ENCODE assay signal across 7 cellular contexts in genomic region chr2:232611559-232612218, GRCh38. TPM values are rescaled to one million over a fixed set of nuclear protein-coding genes. Genes with fewer than 3 reads are reported as not detected.
DNase-seq lines count a peak whose midpoint lies in the region; ATAC-seq and TF ChIP-seq lines count a peak whose summit lies in the region.

No MANE protein-coding gene starts in this region.

- no peaks in the 10 kb centered on the region for H3K9me3 Mint-ChIP-seq in activated CD4-positive, alpha-beta memory T cell treated with anti-CD3 and anti-CD28 coated beads for 36 hours
- H3K9me3 Mint-ChIP-seq in mesothelial cell of epicardium, result no peaks in the 10 kb centered on the region

- peak overlapping the region in 43 of 59 donors; percentile 2 to 79 (median 51) for H3K27ac ChIP-seq in dorsolateral prefrontal cortex

- TF ChIP-seq CTCF in GM12865 (IDR thresholded peaks at IDR 0.05; ENCODE audit: insufficient read depth, low read depth, low read length, missing control alignments) (peak; percentile 88), dorsolateral prefrontal cortex (IDR thresholded peaks at IDR 0.05 in 54 of 56, conservative IDR thresholded peaks at IDR 0.05 in 2 of 56; ENCODE audit: low read depth in 1 of 56, partially characterized antibody in 56 of 56) (peak; percentile 49 to 93 (median 86)), mesothelial cell of epicardium (IDR thresholded peaks at IDR 0.05; ENCODE audit: unreplicated experiment) (peak; percentile 79)

- CTCF ChIA-PET in activated CD4-positive, alpha-beta memory T cell treated with anti-CD3 and anti-CD28 coated beads for 36 hours (lab: Charles Lee), result interaction anchor here (0.6 to 1.5 kb wide), 13 partner anchors 8 to 749 kb away, joined by 3 to 5 read pairs (median 3); partner anchors contain the start of genes EFHD1, GIGYF2 and INPP5D

- H3K4me3 Mint-ChIP-seq in activated CD4-positive, alpha-beta memory T cell treated with anti-CD3 and anti-CD28 coated beads for 36 hours, result no peak overlapping the region
- no peak overlapping the region for H3K4me3 Mint-ChIP-seq in mesothelial cell of epicardium

- no peaks in the 10 kb centered on the region for H3K36me3 Mint-ChIP-seq in activated CD4-positive, alpha-beta memory T cell treated with anti-CD3 and anti-CD28 coated beads for 36 hours
- no peaks in the 10 kb centered on the region for H3K36me3 Mint-ChIP-seq in mesothelial cell of epicardium

- H3K27me3 Mint-ChIP-seq in activated CD4-positive, alpha-beta memory T cell treated with anti-CD3 and anti-CD28 coated beads for 36 hours, result no peaks in the 10 kb centered on the region
- H3K27me3 Mint-ChIP-seq in mesothelial cell of epicardium (ENCODE audit: low read depth), result no peaks in the 10 kb centered on the region

- H3K4me1 Mint-ChIP-seq in activated CD4-positive, alpha-beta memory T cell treated with anti-CD3 and anti-CD28 coated beads for 36 hours (ENCODE audit: low read depth), result no peaks in the 10 kb centered on the region
- H3K4me1 Mint-ChIP-seq in mesothelial cell of epicardium, result no peaks in the 10 kb centered on the region

- DNase-seq in GM12865 (ENCODE audit: low read depth) (peak; percentile 57), MV-4-11 (lab: John Stamatoyannopoulos, UW) (peak; percentile 7), dorsolateral prefrontal cortex (peak in 9 of 10 donors; percentile 31 to 88 (median 76)), mesothelial cell of epicardium (ENCODE audit: low spot score in 2 of 2, unreplicated experiment in 2 of 2) (peak in 1 of 2 experiments; percentile 70)
- DNase-seq in activated CD4-positive, alpha-beta memory T cell treated with anti-CD3 and anti-CD28 coated beads for 36 hours, result peak; percentile 79
- DNase-seq in stimulated activated CD8-positive, alpha-beta memory T cell treated with anti-CD3 and anti-CD28 coated beads, Interleukin-4, amount 100 ng/mL, for 4 hours (ENCODE audit: low read depth in 2 of 2, low spot score in 1 of 2), result peak; percentile 36 to 40

- H3K27ac Mint-ChIP-seq in activated CD4-positive, alpha-beta memory T cell treated with anti-CD3 and anti-CD28 coated beads for 36 hours, result no peak overlapping the region
- H3K27ac Mint-ChIP-seq in mesothelial cell of epicardium, result no peak overlapping the region

- H3K4me3 ChIP-seq in GM12865 (ENCODE audit: low read depth, low read length) (no peak overlapping the region), dorsolateral prefrontal cortex (no peak overlapping the region)

- intact Hi-C loops in activated CD4-positive, alpha-beta memory T cell treated with anti-CD3 and anti-CD28 coated beads for 36 hours (cut with micrococcal nuclease), result loop anchor here (5.0 kb wide), 1 partner anchor 56 kb away; no protein-coding TSS in a partner anchor
- intact Hi-C loops in dorsolateral prefrontal cortex (cut with DNase I), result loop anchor here in 1 of 2 donors (2.0 kb wide), 2 partner anchors 21 to 85 kb away; partner anchors contain the start of genes EFHD1 and GIGYF2

- H3K27me3 ChIP-seq in dorsolateral prefrontal cortex, result no peaks in the 10 kb centered on the region

- POLR2A ChIA-PET in activated CD4-positive, alpha-beta memory T cell treated with anti-CD3 and anti-CD28 coated beads for 36 hours (lab: Charles Lee), result no interaction called here

- no peak for ATAC-seq in HG03039 (IDR thresholded peaks at IDR 0.05; ENCODE audit: unreplicated experiment)

RNA-seq across cellular contexts. Expression of gene EFHD1, which starts 21.7 kb away (rescaled TPM):
- 1 to 10 TPM in 1 of 2 experiments, under 1 TPM in 1; 0.61 to 1.2 TPM for total RNA-seq in activated CD4-positive, alpha-beta memory T cell treated with anti-CD3 and anti-CD28 coated beads for 36 hours
- 100 to 1,000 TPM in 103 of 120 experiments, 10 to 100 TPM in 17; 50.7 to 624 (median 173) TPM for total RNA-seq in dorsolateral prefrontal cortex
- 5.3 to 5.6 TPM (median 5.4 TPM) in 3 replicates for total RNA-seq in mesothelial cell of epicardium
